In genomic region chr17:73901661-73902415, GRCh38 we compare ENCODE assay signal across 8 cellular contexts.
A peak's percentile ranks its signal among the peaks of the same experiment; 100 is the strongest.
DNase-seq lines count a peak whose midpoint lies in the region; ATAC-seq lines count a peak whose summit lies in the region.

No MANE protein-coding gene starts in this region.

- intact Hi-C loops in left cardiac atrium (cut with DNase I): no loop called here
- intact Hi-C loops in sciatic nerve (cut with DNase I): no loop called here

- ATAC-seq in left cardiac atrium: peak; percentile 61 to 89
- peak; percentile 68 for ATAC-seq in sciatic nerve

- DNase-seq in NCI-H2081 (lab: John Stamatoyannopoulos, UW) (peak; percentile 32 to 49), NCI-H2081 treated with DMSO at 0.1 percent for 48 hours (lab: John Stamatoyannopoulos, UW) (no peak), left cardiac atrium (peak; percentile 56), sciatic nerve (ENCODE audit: low spot score) (no peak), H4 (ENCODE audit: low spot score) (no peak), GDM1 (lab: John Stamatoyannopoulos, UW) (no peak)
- DNase-seq in activated CD8-positive, alpha-beta memory T cell treated with anti-CD3 and anti-CD28 coated beads, Interleukin-2, amount 50 U/mL, for 4 hours: peak; percentile 25
- no peak for DNase-seq in NK-92 treated with Interleukin-12 subunit alpha and Interleukin-12 subunit beta, amount 100 ng/mL, for 24 hours (lab: John Stamatoyannopoulos, UW)

Comparison
In these comparisons a context has a peak if more than half of its experiments do, and no peak if none do; other contexts are left out.
1. DNase-seq: peak in NCI-H2081 (2 of 2), activated CD8-positive, alpha-beta memory T cell treated with anti-CD3 and anti-CD28 coated beads, Interleukin-2, amount 50 U/mL, for 4 hours (single experiment) and left cardiac atrium (single experiment); none in NCI-H2081 treated with DMSO at 0.1 percent for 48 hours (single experiment), sciatic nerve (single experiment), H4 (single experiment), GDM1 (single experiment) and NK-92 treated with Interleukin-12 subunit alpha and Interleukin-12 subunit beta, amount 100 ng/mL, for 24 hours (single experiment).